19 cellular contexts compared by ENCODE assay signal in genomic region chr20:21968486-21968885, GRCh38.
"Had no signal": no experiment of that assay in that cellular context is flagged by ENCODE, and none has a peak within 500 bp of the region (broad histone marks: within the 10 kb centered on the region; RNA-seq: fewer than 3 reads in every experiment).

No MANE protein-coding gene starts in this region.

- H3K27me3 ChIP-seq: transverse colon had no signal

- ATAC-seq: activated CD8-positive, alpha-beta T cell treated with anti-CD3 and anti-CD28 coated beads, Interleukin-2, amount 10 ng/mL, durations not matched to agents 7 days and 5 days; mucosa of descending colon; natural killer cell treated with Interleukin-12 subunit alpha and Interleukin-12 subunit beta and Interleukin-15 and Interleukin-18, amount 100 ng/mL, for 72 hours; psoas muscle; sciatic nerve; stimulated activated naive B cell treated with anti-CD40 and anti-IgM and Interleukin-4, amounts not matched to agents 10 μg/mL and 1 μg/mL and 100 μg/mL, for 72 hours had no signal

- H3K9me3 ChIP-seq: psoas muscle had no signal

- H3K4me1 ChIP-seq: psoas muscle, transverse colon had no signal

- H3K27ac ChIP-seq: coronary artery, epithelial cell of prostate, psoas muscle, transverse colon, WERI-Rb-1 had no signal

- H3K36me3 ChIP-seq: transverse colon, WERI-Rb-1 had no signal

- H3K4me3 ChIP-seq: coronary artery, mucosa of descending colon, psoas muscle, transverse colon had no signal

- DNase-seq: activated CD4-positive, alpha-beta T cell treated with anti-CD3 and anti-CD28 coated beads for 48 hours; activated CD8-positive, alpha-beta memory T cell treated with anti-CD3 and anti-CD28 coated beads, Interleukin-2, amount 50 U/mL, for 48 hours; activated CD8-positive, alpha-beta T cell treated with anti-CD3 and anti-CD28 coated beads, Interleukin-2, amount 10 ng/mL, durations not matched to agents 7 days and 5 days; activated naive CD4-positive, alpha-beta T cell treated with anti-CD3 and anti-CD28 coated beads, Interleukin-2, amount 10 ng/mL, durations not matched to agents 7 days and 5 days; central memory CD4-positive, alpha-beta T cell; effector CD8-positive, alpha-beta T cell; hypothalamus; mucosa of descending colon; nucleus accumbens; psoas muscle; stimulated activated CD4-positive, alpha-beta T cell treated with anti-CD3 and anti-CD28 coated beads, Interleukin-2, amount 100 ng/mL, for 24 hours; stimulated activated naive B cell treated with anti-CD40 and anti-IgM and Interleukin-4, amounts not matched to agents 10 μg/mL and 1 μg/mL and 100 μg/mL, for 72 hours; T1000; transverse colon; WERI-Rb-1 had no signal
